ENCODE assay signal across 10 cellular contexts in genomic region chr16:14405611-14406537, GRCh38.
DNase-seq lines count a peak whose midpoint lies in the region; ATAC-seq and TF ChIP-seq lines count a peak whose summit lies in the region.
"Had no signal": no experiment of that assay in that cellular context is flagged by ENCODE, and none has a peak within 500 bp of the region (broad histone marks: within the 10 kb centered on the region; RNA-seq: fewer than 3 reads in every experiment).

No MANE protein-coding gene starts in this region.

- H3K4me3 ChIP-seq in iPS DF 6.9 (ENCODE audit: low read length) (no peak overlapping the region; the same call in 1 of the 2 replicates), vagina (no peak overlapping the region), ascending aorta (no peak overlapping the region)
- H3K4me3 ChIP-seq: heart right ventricle had no signal

- WGBS in iPS DF 6.9 (ENCODE audit: insufficient coverage, insufficient read length), result no CpG with 5 or more reads among the region's 43 CpGs

- intact Hi-C loops in Right ventricle myocardium superior (cut with DNase I), result loop anchor here (10.0 kb wide), 1 partner anchor 59 kb away; no protein-coding TSS in a partner anchor
- intact Hi-C loops in Right ventricle myocardium inferior (cut with DNase I), result no loop called here
- intact Hi-C loops in vagina (cut with DNase I), result no loop called here
- intact Hi-C loops in ascending aorta (cut with DNase I), result no loop called here

- peak; percentile 10 for ATAC-seq in Right ventricle myocardium superior (ENCODE audit: poor library complexity)
- ATAC-seq in Right ventricle myocardium inferior, result no peak
- ATAC-seq in HG02884 (IDR thresholded peaks at IDR 0.05; ENCODE audit: unreplicated experiment), result peak; percentile 82
- ATAC-seq: CD8-positive, alpha-beta T cell had no signal

- H3K36me3 ChIP-seq in iPS DF 6.9 (ENCODE audit: control insufficient read depth, insufficient read depth, low read length) (no peaks in the 10 kb centered on the region), vagina (no peaks in the 10 kb centered on the region), ascending aorta (no peaks in the 10 kb centered on the region)
- H3K36me3 ChIP-seq: heart right ventricle had no signal

- H3K4me1 ChIP-seq in iPS DF 6.9 (ENCODE audit: control insufficient read depth, insufficient read depth, low read length) (no peaks in the 10 kb centered on the region), vagina (peaks cover 5% of the 10 kb centered on the region), ascending aorta (peaks cover under 1 to 14% of the 10 kb centered on the region in 2 donors)

- no peak for TF ChIP-seq POLR2A in vagina (IDR thresholded peaks at IDR 0.05)

- TF ChIP-seq CTCF in vagina (IDR thresholded peaks at IDR 0.05) (no peak), ascending aorta (IDR thresholded peaks at IDR 0.05) (no peak)

- H3K27me3 ChIP-seq in iPS DF 6.9 (ENCODE audit: control insufficient read depth, insufficient read depth, low read length) (no peaks in the 10 kb centered on the region), vagina (no peaks in the 10 kb centered on the region), ascending aorta (no peaks in the 10 kb centered on the region)
- H3K27me3 ChIP-seq: heart right ventricle had no signal

- no peak for DNase-seq in Right ventricle myocardium superior
- no peak for DNase-seq in Right ventricle myocardium inferior (ENCODE audit: missing footprints)
- peak; percentile 32 to 55 for DNase-seq in SHP77 (lab: John Stamatoyannopoulos, UW)
- peak; percentile 43 for DNase-seq in iPS DF 6.9 (ENCODE audit: low read depth, low spot score)
- DNase-seq in vagina (ENCODE audit: extremely low spot score in 2 of 2), result no peak
- no peak for DNase-seq in NK-92 treated with Interleukin-12 subunit alpha and Interleukin-12 subunit beta, amount 100 ng/mL, for 24 hours (lab: John Stamatoyannopoulos, UW)
- DNase-seq in ascending aorta (ENCODE audit: low spot score in 2 of 2), result no peak

- no peak overlapping the region for H3K27ac ChIP-seq in iPS DF 6.9 (ENCODE audit: low read length)
- peak overlapping the region; percentile 75 for H3K27ac ChIP-seq in vagina
- H3K27ac ChIP-seq in ascending aorta, result no peak overlapping the region
- H3K27ac ChIP-seq: heart right ventricle had no signal

- H3K9me3 ChIP-seq in iPS DF 6.9 (ENCODE audit: control insufficient read depth, insufficient read depth, low read length), result no peaks in the 10 kb centered on the region
- H3K9me3 ChIP-seq in vagina, result no peaks in the 10 kb centered on the region
- no peaks in the 10 kb centered on the region for H3K9me3 ChIP-seq in ascending aorta

Comparison
In these comparisons a context has a peak if more than half of its experiments do, and no peak if none do; other contexts are left out.
1. DNase-seq: peak in SHP77 (2 of 2) and iPS DF 6.9 (single experiment); none in Right ventricle myocardium superior (single experiment), Right ventricle myocardium inferior (single experiment), vagina (0 of 2), NK-92 treated with Interleukin-12 subunit alpha and Interleukin-12 subunit beta, amount 100 ng/mL, for 24 hours (single experiment) and ascending aorta (0 of 2).